1 cellular context compared by ENCODE assay signal in genomic region chr6:129893513-129894098, GRCh38.
TF ChIP-seq lines count a peak whose summit lies in the region.

No MANE protein-coding gene starts in this region.

TF ChIP-seq in GM12878, 131 proteins besides CTCF, POLR2A, EP300 and RAD21:
- no peak for TF ChIP-seq SMARCA5 (IDR thresholded peaks at IDR 0.05)
- peak; percentile 55; the same call in 1 of the 2 replicates for TF ChIP-seq SMC3 (IDR thresholded peaks at IDR 0.05; ENCODE audit: borderline replicate concordance, low read length)
- peak; percentile 67; the same call in 1 of the 2 replicates for TF ChIP-seq ZNF384 (IDR thresholded peaks at IDR 0.05; ENCODE audit: borderline replicate concordance, low read depth, low read length)
